Comparison of ENCODE assay signal across 27 cellular contexts in the genomic region with DNA sequence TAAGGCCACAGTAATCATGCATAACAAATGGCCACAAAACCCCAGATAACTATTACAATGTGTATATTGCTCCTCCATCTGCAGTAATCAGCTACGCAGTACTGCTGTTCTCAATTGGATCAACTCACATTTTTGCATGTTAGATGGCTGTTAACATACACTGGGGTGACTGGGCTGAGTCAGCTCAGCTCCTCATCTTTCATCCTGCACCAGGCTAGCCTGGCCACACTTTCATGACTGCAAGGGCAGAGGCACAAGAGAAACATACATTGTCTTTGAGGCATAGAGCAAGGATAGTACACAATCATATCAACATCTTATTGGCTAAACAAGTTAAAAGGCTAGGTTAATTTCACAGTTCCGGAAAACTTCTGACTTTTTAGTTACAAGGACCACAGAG.
"Had no signal": no experiment of that assay in that cellular context is flagged by ENCODE, and none has a peak within 500 bp of the region (broad histone marks: within the 10 kb centered on the region; RNA-seq: fewer than 3 reads in every experiment).

No MANE protein-coding gene starts in this region.

- H3K4me1 Mint-ChIP-seq: immature natural killer cell; memory B cell; naive B cell; nephron; stimulated activated naive B cell treated with anti-CD40 and anti-IgM and Interleukin-4, amounts not matched to agents 10 μg/mL and 1 μg/mL and 100 μg/mL, for 72 hours; stimulated activated naive CD8-positive, alpha-beta T cell treated with anti-CD3 and anti-CD28 coated beads, Interleukin-15, amount 100 ng/mL, for 72 hours had no signal

- H3K36me3 ChIP-seq: colonic mucosa, left ventricle myocardium inferior, lower lobe of right lung, neutrophil, right atrium auricular region, sigmoid colon, tibial nerve, upper lobe of right lung had no signal

- H3K36me3 Mint-ChIP-seq: immature natural killer cell; memory B cell; naive B cell; stimulated activated naive B cell treated with anti-CD40 and anti-IgM and Interleukin-4, amounts not matched to agents 10 μg/mL and 1 μg/mL and 100 μg/mL, for 72 hours had no signal

- ATAC-seq: left cardiac atrium; lower lobe of right lung; stimulated activated naive B cell treated with anti-CD40 and anti-IgM and Interleukin-4, amounts not matched to agents 10 μg/mL and 1 μg/mL and 100 μg/mL, for 72 hours; stimulated activated naive CD8-positive, alpha-beta T cell treated with anti-CD3 and anti-CD28 coated beads, Interleukin-15, amount 100 ng/mL, for 72 hours; upper lobe of right lung had no signal

- H3K9me3 ChIP-seq: colonic mucosa, left ventricle myocardium inferior, lower lobe of right lung, neutrophil, right atrium auricular region, sigmoid colon, testis, tibial nerve, upper lobe of right lung had no signal

- DNase-seq: cerebellar nuclear complex; colonic mucosa; dermis blood vessel endothelial cell; erythroblast; foreskin melanocyte; head of caudate nucleus; hippocampal formation; immature natural killer cell; kidney; left cardiac atrium; left ventricle myocardium inferior; lower lobe of right lung; naive B cell; posterior cingulate gyrus; sigmoid colon; stimulated activated CD4-positive, alpha-beta T cell treated with anti-CD3 and anti-CD28 coated beads, Interleukin-2, amount 100 ng/mL, for 24 hours; stimulated activated CD4-positive, alpha-beta T cell treated with anti-CD3 and anti-CD28 coated beads, Interleukin-4, amount 100 ng/mL, for 4 hours; stimulated activated naive B cell treated with anti-CD40 and anti-IgM and Interleukin-4, amounts not matched to agents 10 μg/mL and 1 μg/mL and 100 μg/mL, for 72 hours; stimulated activated naive CD8-positive, alpha-beta T cell treated with anti-CD3 and anti-CD28 coated beads, Interleukin-15, amount 100 ng/mL, for 72 hours; testis; upper lobe of right lung had no signal

- H3K9me3 Mint-ChIP-seq: memory B cell; nephron; stimulated activated naive B cell treated with anti-CD40 and anti-IgM and Interleukin-4, amounts not matched to agents 10 μg/mL and 1 μg/mL and 100 μg/mL, for 72 hours; stimulated activated naive CD8-positive, alpha-beta T cell treated with anti-CD3 and anti-CD28 coated beads, Interleukin-15, amount 100 ng/mL, for 72 hours had no signal

- H3K4me1 ChIP-seq: colonic mucosa, left ventricle myocardium inferior, lower lobe of right lung, right atrium auricular region, sigmoid colon, testis, tibial nerve, upper lobe of right lung had no signal

- H3K4me3 Mint-ChIP-seq: immature natural killer cell; memory B cell; naive B cell; nephron; stimulated activated naive B cell treated with anti-CD40 and anti-IgM and Interleukin-4, amounts not matched to agents 10 μg/mL and 1 μg/mL and 100 μg/mL, for 72 hours; stimulated activated naive CD8-positive, alpha-beta T cell treated with anti-CD3 and anti-CD28 coated beads, Interleukin-15, amount 100 ng/mL, for 72 hours had no signal

- H3K4me3 ChIP-seq: colonic mucosa, left ventricle myocardium inferior, lower lobe of right lung, right atrium auricular region, sigmoid colon, skin epidermis, testis, tibial nerve, upper lobe of right lung had no signal

- H3K27ac ChIP-seq: colonic mucosa, left ventricle myocardium inferior, lower lobe of right lung, neutrophil, right atrium auricular region, sigmoid colon, skin epidermis, testis, tibial nerve, upper lobe of right lung had no signal

- H3K27me3 Mint-ChIP-seq: memory B cell; naive B cell; stimulated activated naive B cell treated with anti-CD40 and anti-IgM and Interleukin-4, amounts not matched to agents 10 μg/mL and 1 μg/mL and 100 μg/mL, for 72 hours; stimulated activated naive CD8-positive, alpha-beta T cell treated with anti-CD3 and anti-CD28 coated beads, Interleukin-15, amount 100 ng/mL, for 72 hours had no signal

- H3K27ac Mint-ChIP-seq: immature natural killer cell; memory B cell; naive B cell; nephron; stimulated activated naive B cell treated with anti-CD40 and anti-IgM and Interleukin-4, amounts not matched to agents 10 μg/mL and 1 μg/mL and 100 μg/mL, for 72 hours; stimulated activated naive CD8-positive, alpha-beta T cell treated with anti-CD3 and anti-CD28 coated beads, Interleukin-15, amount 100 ng/mL, for 72 hours had no signal

- H3K27me3 ChIP-seq: colonic mucosa, neutrophil, right atrium auricular region, sigmoid colon, testis, tibial nerve, upper lobe of right lung had no signal
